In genomic region chr5:119275146-119275872, GRCh38 we compare ENCODE assay signal across 8 cellular contexts.
DNase-seq lines count a peak whose midpoint lies in the region; ATAC-seq and TF ChIP-seq lines count a peak whose summit lies in the region.

No MANE protein-coding gene starts in this region.

- H3K27me3 ChIP-seq in upper lobe of left lung: no peaks in the 10 kb centered on the region

- peak overlapping the region; percentile 99 for H3K27ac Mint-ChIP-seq in central memory CD8-positive, alpha-beta T cell (ENCODE audit: low read depth)

- 74 to 81% methylated on average over 3 to 6 of the region's 6 CpGs for WGBS in upper lobe of left lung, 2 donors

- peaks cover 20 to 44% (median 42%) of the 10 kb centered on the region in 4 donors for H3K4me1 ChIP-seq in upper lobe of left lung

- peaks cover 96% of the 10 kb centered on the region for H3K4me1 Mint-ChIP-seq in central memory CD8-positive, alpha-beta T cell

- peaks cover 36% of the 10 kb centered on the region for H3K36me3 Mint-ChIP-seq in central memory CD8-positive, alpha-beta T cell (ENCODE audit: insufficient read depth)

- DNase-seq in ELR (ENCODE audit: low read depth) (peak; percentile 62), LoVo (ENCODE audit: low spot score) (peak; percentile 27), upper lobe of left lung (no peak), NCI-H1436 (lab: John Stamatoyannopoulos, UW) (no peak), GM19238 (ENCODE audit: insufficient read length, low spot score) (no peak), C1 segment of cervical spinal cord (lab: John Stamatoyannopoulos, UW) (no peak)
- DNase-seq in central memory CD8-positive, alpha-beta T cell (ENCODE audit: low spot score in 2 of 2): no peak

- H3K27ac ChIP-seq in upper lobe of left lung: peak overlapping the region; percentile 11 to 68 (median 62)

- TF ChIP-seq POLR2A in upper lobe of left lung (IDR thresholded peaks at IDR 0.05): no peak

- TF ChIP-seq CTCF in upper lobe of left lung (IDR thresholded peaks at IDR 0.05): no peak

- ATAC-seq in GM21786 (IDR thresholded peaks at IDR 0.05; ENCODE audit: unreplicated experiment): peak; percentile 13
- no peak for ATAC-seq in central memory CD8-positive, alpha-beta T cell (replicated peaks; ENCODE audit: extremely low read depth, poor library complexity, severe bottlenecking)
- no peak for ATAC-seq in upper lobe of left lung (ENCODE audit: low FRiP score in 2 of 2)

- no peaks in the 10 kb centered on the region for H3K27me3 Mint-ChIP-seq in central memory CD8-positive, alpha-beta T cell

- no peak for TF ChIP-seq EP300 in upper lobe of left lung (IDR thresholded peaks at IDR 0.05)

- H3K9me3 Mint-ChIP-seq in central memory CD8-positive, alpha-beta T cell: peaks cover 5% of the 10 kb centered on the region

- no peaks in the 10 kb centered on the region for H3K9me3 ChIP-seq in upper lobe of left lung

- no peaks in the 10 kb centered on the region for H3K36me3 ChIP-seq in upper lobe of left lung

- peak overlapping the region; percentile 98 for H3K4me3 Mint-ChIP-seq in central memory CD8-positive, alpha-beta T cell

- no peak overlapping the region for H3K4me3 ChIP-seq in upper lobe of left lung

Comparison
In these comparisons a context has a peak if more than half of its experiments do, and no peak if none do; other contexts are left out.
1. DNase-seq: peak in ELR (single experiment) and LoVo (single experiment); none in central memory CD8-positive, alpha-beta T cell (0 of 2), upper lobe of left lung (0 of 2), NCI-H1436 (single experiment), GM19238 (single experiment) and C1 segment of cervical spinal cord (0 of 14).